ENCODE assay signal across 9 cellular contexts in the genomic region with DNA sequence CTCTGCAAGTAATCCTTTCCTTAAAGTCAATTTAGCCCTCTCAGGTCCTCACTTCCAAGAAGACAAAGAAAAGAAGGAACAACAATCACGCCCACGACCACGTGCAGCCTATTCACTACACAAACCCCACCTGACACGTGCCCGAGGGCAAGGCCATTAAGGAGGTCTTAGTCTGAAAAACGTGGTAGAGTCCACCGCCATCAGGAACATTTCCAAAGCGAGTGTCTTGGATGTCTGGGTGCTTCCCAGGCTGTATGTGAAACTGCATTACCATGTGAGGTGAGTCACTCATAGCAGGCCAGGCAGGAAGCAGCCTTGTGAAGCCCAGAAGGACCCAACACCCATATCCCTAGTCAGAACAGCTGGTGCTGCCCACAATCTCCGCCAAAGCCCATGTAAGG. TPM values are rescaled to one million over a fixed set of nuclear protein-coding genes. Genes with fewer than 3 reads are reported as not detected.
DNase-seq lines count a peak whose midpoint lies in the region; ATAC-seq and TF ChIP-seq lines count a peak whose summit lies in the region.
"Had no signal": no experiment of that assay in that cellular context is flagged by ENCODE, and none has a peak within 500 bp of the region (broad histone marks: within the 10 kb centered on the region; RNA-seq: fewer than 3 reads in every experiment).

No MANE protein-coding gene starts in this region.

- intact Hi-C loops in Right ventricle myocardium superior (cut with DNase I): no loop called here

- DNase-seq in GM04504 (ENCODE audit: low read depth) (peak; percentile 31), RKO (ENCODE audit: low spot score) (peak; percentile 51), epithelial cell of esophagus (ENCODE audit: low read depth) (peak; percentile 86), skeletal muscle cell (ENCODE audit: low read depth) (peak; percentile 66), Right ventricle myocardium superior (no peak), NCI-H446 (lab: John Stamatoyannopoulos, UW) (no peak)
- DNase-seq: activated CD8-positive, alpha-beta memory T cell treated with anti-CD3 and anti-CD28 coated beads, Interleukin-2, amount 50 U/mL, for 4 hours; esophagus squamous epithelium had no signal

- TF ChIP-seq CTCF in epithelial cell of esophagus (IDR thresholded peaks at IDR 0.05; ENCODE audit: insufficient read depth, low read depth, low read length, missing control alignments): no peak

- H3K4me3 ChIP-seq in epithelial cell of esophagus (ENCODE audit: low read length) (no peak overlapping the region), skeletal muscle cell (ENCODE audit: low read depth, low read length) (no peak overlapping the region)
- H3K4me3 ChIP-seq: esophagus squamous epithelium had no signal

- ATAC-seq in Right ventricle myocardium superior (ENCODE audit: poor library complexity): no peak
- no peak for ATAC-seq in HG03439 (IDR thresholded peaks at IDR 0.05; ENCODE audit: unreplicated experiment)

RNA-seq across cellular contexts. Expression of a gene that starts 3.2 kb away (rescaled TPM):
- total RNA-seq in Right ventricle myocardium superior: not detected

RNA-seq across cellular contexts. Expression of a gene that starts 11.5 kb away (rescaled TPM):
- not detected for total RNA-seq in Right ventricle myocardium superior

RNA-seq across cellular contexts. Expression of a gene that starts 23.4 kb away (rescaled TPM):
- not detected for total RNA-seq in Right ventricle myocardium superior

RNA-seq across cellular contexts. Expression of a gene that starts 41.4 kb away (rescaled TPM):
- not detected for total RNA-seq in Right ventricle myocardium superior

Comparison
In these comparisons a context has a peak if more than half of its experiments do, and no peak if none do; other contexts are left out.
1. DNase-seq: peak in GM04504 (single experiment), RKO (single experiment), epithelial cell of esophagus (single experiment) and skeletal muscle cell (single experiment); none in Right ventricle myocardium superior (single experiment) and NCI-H446 (0 of 2).